In the genomic region with DNA sequence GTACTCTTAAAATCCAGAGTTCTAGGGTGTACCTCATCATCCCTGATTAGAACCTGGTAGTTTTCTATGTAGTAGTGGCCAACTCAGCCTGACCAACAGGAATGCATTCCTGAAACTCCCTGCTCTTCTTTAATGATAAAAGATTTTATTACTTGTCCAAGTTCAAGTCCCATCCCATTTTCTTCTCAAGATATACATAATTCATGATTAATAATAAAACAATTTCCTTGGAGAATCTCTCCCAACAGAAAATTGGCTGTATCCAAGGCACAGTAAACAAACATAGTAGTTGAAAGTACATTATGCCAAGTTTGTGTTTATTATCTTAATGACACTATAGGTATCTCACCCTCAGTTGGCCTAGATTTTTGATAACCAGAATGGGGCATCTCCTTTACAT, we compare ENCODE assay signal across 21 cellular contexts.
DNase-seq lines count a peak whose midpoint lies in the region; ATAC-seq and TF ChIP-seq lines count a peak whose summit lies in the region.
"Had no signal": no experiment of that assay in that cellular context is flagged by ENCODE, and none has a peak within 500 bp of the region (broad histone marks: within the 10 kb centered on the region; RNA-seq: fewer than 3 reads in every experiment).

No MANE protein-coding gene starts in this region.

- H3K36me3 Mint-ChIP-seq in type B pancreatic cell: no peaks in the 10 kb centered on the region

- CTCF ChIA-PET in BJ (lab: Yijun Ruan, JAX): interaction anchor here (0.6 kb wide), 1 partner anchor 145 kb away, joined by 3 read pairs; no protein-coding TSS in a partner anchor

- H3K27me3 ChIP-seq in BJ (ENCODE audit: control insufficient read depth, insufficient read depth, low read length): no peaks in the 10 kb centered on the region
- H3K27me3 ChIP-seq: body of pancreas, neutrophil, SJSA1, upper lobe of left lung had no signal

- H3K4me3 ChIP-seq in BJ (ENCODE audit: low read depth, low read length) (no peak overlapping the region), epithelial cell of esophagus (ENCODE audit: low read length) (no peak overlapping the region)
- H3K4me3 ChIP-seq: body of pancreas, psoas muscle, SJSA1, upper lobe of left lung had no signal

- no peaks in the 10 kb centered on the region for H3K9me3 Mint-ChIP-seq in type B pancreatic cell
- H3K9me3 Mint-ChIP-seq: activated naive CD8-positive, alpha-beta T cell treated with anti-CD3 and anti-CD28 coated beads, Interleukin-2, amount 50 U/mL, for 24 hours had no signal

- H3K27me3 Mint-ChIP-seq in type B pancreatic cell: no peaks in the 10 kb centered on the region
- H3K27me3 Mint-ChIP-seq: activated naive CD8-positive, alpha-beta T cell treated with anti-CD3 and anti-CD28 coated beads, Interleukin-2, amount 50 U/mL, for 24 hours had no signal

- no peak for TF ChIP-seq CTCF in BJ (IDR thresholded peaks at IDR 0.05; ENCODE audit: insufficient read depth, low read depth, low read length)
- TF ChIP-seq CTCF in epithelial cell of esophagus (IDR thresholded peaks at IDR 0.05; ENCODE audit: insufficient read depth, low read depth, low read length, missing control alignments): no peak
- TF ChIP-seq CTCF in type B pancreatic cell (conservative IDR thresholded peaks at IDR 0.05): no peak

- POLR2A ChIA-PET in BJ (lab: Charles Lee): no interaction called here

- no peak overlapping the region for H3K27ac Mint-ChIP-seq in type B pancreatic cell
- H3K27ac Mint-ChIP-seq: activated CD8-positive, alpha-beta T cell treated with anti-CD3 and anti-CD28 coated beads, Interleukin-2, amount 10 ng/mL, durations not matched to agents 7 days and 5 days; activated naive CD8-positive, alpha-beta T cell treated with anti-CD3 and anti-CD28 coated beads, Interleukin-2, amount 50 U/mL, for 24 hours had no signal

- no peaks in the 10 kb centered on the region for H3K36me3 ChIP-seq in BJ (ENCODE audit: control insufficient read depth, insufficient read depth, low read length)
- H3K36me3 ChIP-seq: neutrophil, SJSA1, upper lobe of left lung had no signal

- H3K4me1 Mint-ChIP-seq in type B pancreatic cell (ENCODE audit: unreplicated experiment): no peaks in the 10 kb centered on the region
- H3K4me1 Mint-ChIP-seq: activated naive CD8-positive, alpha-beta T cell treated with anti-CD3 and anti-CD28 coated beads, Interleukin-2, amount 50 U/mL, for 24 hours had no signal

- no peak overlapping the region for H3K4me3 Mint-ChIP-seq in type B pancreatic cell
- H3K4me3 Mint-ChIP-seq: activated CD8-positive, alpha-beta T cell treated with anti-CD3 and anti-CD28 coated beads, Interleukin-2, amount 10 ng/mL, durations not matched to agents 7 days and 5 days; activated naive CD8-positive, alpha-beta T cell treated with anti-CD3 and anti-CD28 coated beads, Interleukin-2, amount 50 U/mL, for 24 hours had no signal

- ATAC-seq in GM19023 (IDR thresholded peaks at IDR 0.05; ENCODE audit: unreplicated experiment) (no peak), GM18502 (IDR thresholded peaks at IDR 0.05; ENCODE audit: poor library complexity, unreplicated experiment) (no peak)
- ATAC-seq: activated CD8-positive, alpha-beta T cell treated with anti-CD3 and anti-CD28 coated beads, Interleukin-2, amount 10 ng/mL, durations not matched to agents 7 days and 5 days; activated naive CD8-positive, alpha-beta T cell treated with anti-CD3 and anti-CD28 coated beads, Interleukin-2, amount 50 U/mL, for 24 hours; body of pancreas; psoas muscle had no signal

- DNase-seq in BJ (ENCODE audit: low read depth): peak; percentile 54
- peak; percentile 80 for DNase-seq in LHCN-M2 (ENCODE audit: low read depth)
- peak; percentile 40 for DNase-seq in epithelial cell of esophagus (ENCODE audit: low read depth)
- peak; percentile 30 for DNase-seq in myocyte (ENCODE audit: low read depth)
- DNase-seq in type B pancreatic cell (ENCODE audit: extremely low spot score, unreplicated experiment): no peak
- no peak for DNase-seq in GM03348 (ENCODE audit: low spot score)
- DNase-seq: activated CD8-positive, alpha-beta T cell treated with anti-CD3 and anti-CD28 coated beads, Interleukin-2, amount 10 ng/mL, durations not matched to agents 7 days and 5 days; activated gamma-delta T cell; activated naive CD8-positive, alpha-beta T cell treated with anti-CD3 and anti-CD28 coated beads, Interleukin-2, amount 50 U/mL, for 24 hours; activated T-cell treated with anti-CD3 and anti-CD28 coated beads for 4 hours; body of pancreas; NCI-H1436 treated with DMSO at 0.1 percent for 48 hours; NCI-H524 treated with DMSO at 0.1 percent for 48 hours; psoas muscle; small intestine; stimulated activated CD4-positive, alpha-beta T cell treated with anti-CD3 and anti-CD28 coated beads, Interleukin-1b, Interleukin-23, amount 100 ng/mL, for 48 hours; upper lobe of left lung had no signal

Comparison
In these comparisons a context has a peak if more than half of its experiments do, and no peak if none do; other contexts are left out.
1. DNase-seq: peak in BJ (single experiment), LHCN-M2 (single experiment), epithelial cell of esophagus (single experiment) and myocyte (single experiment); none in type B pancreatic cell (single experiment) and GM03348 (single experiment).